In the genomic region with DNA sequence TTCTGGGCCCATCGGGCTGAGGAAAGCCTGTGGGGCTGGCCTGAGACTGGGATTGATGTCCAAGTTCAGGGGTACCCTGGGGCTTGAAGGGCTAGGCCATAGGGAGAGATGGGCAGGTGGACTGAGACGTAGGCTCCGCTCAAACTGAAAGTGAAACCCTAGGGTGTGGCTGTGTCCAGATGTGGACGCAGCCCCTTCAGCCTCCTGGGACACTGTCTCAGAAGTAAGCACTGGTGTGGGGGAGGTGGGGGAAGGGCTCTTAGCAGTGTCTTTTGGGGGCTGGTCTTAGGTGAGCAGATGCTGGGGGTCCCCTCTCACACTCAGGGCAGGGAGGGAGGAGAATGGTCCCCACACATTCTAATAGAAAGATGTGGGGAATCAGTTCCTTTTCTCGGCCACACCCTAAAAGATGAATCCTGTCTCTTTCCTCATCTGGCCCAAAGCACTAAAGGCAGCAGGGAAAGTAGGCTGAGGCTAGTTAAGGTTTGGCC, we compare ENCODE assay signal across 9 cellular contexts. TPM values are rescaled to one million over a fixed set of nuclear protein-coding genes. Genes with fewer than 3 reads are reported as not detected.
A peak's percentile ranks its signal among the peaks of the same experiment; 100 is the strongest.
DNase-seq lines count a peak whose midpoint lies in the region; ATAC-seq and TF ChIP-seq lines count a peak whose summit lies in the region.
"Had no signal": no experiment of that assay in that cellular context is flagged by ENCODE, and none has a peak within 500 bp of the region (broad histone marks: within the 10 kb centered on the region; RNA-seq: fewer than 3 reads in every experiment).

No MANE protein-coding gene starts in this region.

- peaks cover 0 to 15% (median 0%) of the 10 kb centered on the region in 45 donors for H3K27me3 ChIP-seq in dorsolateral prefrontal cortex
- peaks cover 22% of the 10 kb centered on the region for H3K27me3 ChIP-seq in GM23338 (ENCODE audit: insufficient read depth)
- H3K27me3 ChIP-seq: pancreas had no signal

- H3K79me2 ChIP-seq in GM23338 (replicated peaks; ENCODE audit: insufficient read depth) = no peaks in the 10 kb centered on the region

- H4K20me1 ChIP-seq in GM23338 (replicated peaks; ENCODE audit: insufficient read depth) = no peaks in the 10 kb centered on the region

- H3K4me1 ChIP-seq in GM23338 (ENCODE audit: insufficient read depth) = peaks cover 35% of the 10 kb centered on the region

- no peak overlapping the region for H3K27ac Mint-ChIP-seq in GM23338

- DNase-seq in NAMALWA (ENCODE audit: low spot score) (peak; percentile 84), dorsolateral prefrontal cortex (no peak), NCI-H226 (no peak), NCI-H526 treated with DMSO at 0.1 percent for 48 hours (lab: John Stamatoyannopoulos, UW) (no peak), GM23338 (ENCODE audit: low spot score) (no peak), NCI-H128 (lab: John Stamatoyannopoulos, UW; ENCODE audit: unreplicated experiment) (no peak)

- H3K27ac ChIP-seq in dorsolateral prefrontal cortex (peak overlapping the region in 39 of 59 donors; percentile 6 to 86 (median 73)), skin epidermis (peak overlapping the region; percentile 42 to 98 (median 88)), GM23338 (ENCODE audit: low read depth) (no peak overlapping the region)

- no peak overlapping the region for H3K4me2 ChIP-seq in GM23338

- H3F3A ChIP-seq in GM23338 (replicated peaks; ENCODE audit: low read depth) = 0 out of 2 replicates have a peak, but pooled peaks cover 2% of the 10 kb centered on the region

- intact Hi-C loops in dorsolateral prefrontal cortex (cut with DNase I) = no loop called here

- no peaks in the 10 kb centered on the region; the same call in 2 of the 3 replicates for H3K9me3 Mint-ChIP-seq in GM23338

- no peak overlapping the region for H3K4me3 ChIP-seq in dorsolateral prefrontal cortex
- peak overlapping the region in 4 of 7 experiments; percentile 15 to 62 (median 32) for H3K4me3 ChIP-seq in skin epidermis
- H3K4me3 ChIP-seq in GM23338 = no peak overlapping the region
- H3K4me3 ChIP-seq: pancreas had no signal

- peaks cover 55% of the 10 kb centered on the region for H3K4me1 Mint-ChIP-seq in GM23338

- no peaks in the 10 kb centered on the region for H3K36me3 ChIP-seq in GM23338 (ENCODE audit: insufficient read depth)
- H3K36me3 ChIP-seq: pancreas had no signal

- no peaks in the 10 kb centered on the region for H3K36me3 Mint-ChIP-seq in GM23338 (ENCODE audit: low read depth)

- no peak overlapping the region for H3K4me3 Mint-ChIP-seq in GM23338

- TF ChIP-seq CTCF in dorsolateral prefrontal cortex (IDR thresholded peaks at IDR 0.05 in 54 of 56, conservative IDR thresholded peaks at IDR 0.05 in 2 of 56; ENCODE audit: low read depth in 1 of 56, partially characterized antibody in 56 of 56) = no peak
- no peak for TF ChIP-seq CTCF in GM23338 (conservative IDR thresholded peaks at IDR 0.05; ENCODE audit: low read depth in 2 of 2)

- peak; percentile 46 for TF ChIP-seq POLR2A in GM18505 (IDR thresholded peaks at IDR 0.05; ENCODE audit: borderline replicate concordance, extremely low read depth, insufficient read depth, insufficient read length)

- H3K27me3 Mint-ChIP-seq in GM23338 (ENCODE audit: insufficient read depth, low read depth, poor library complexity) = peaks cover 33% of the 10 kb centered on the region

- no peak overlapping the region for H2AFZ ChIP-seq in GM23338

- ATAC-seq in GM18505 (IDR thresholded peaks at IDR 0.05; ENCODE audit: unreplicated experiment) (no peak), GM23338 (no peak)
- ATAC-seq: pancreas had no signal

- no peaks in the 10 kb centered on the region for H3K9me2 ChIP-seq in GM23338 (ENCODE audit: insufficient read depth)

TF ChIP-seq in GM23338, 12 proteins besides CTCF, POLR2A, EP300 and RAD21 (continues in another document):
- TF ChIP-seq JUNB (IDR thresholded peaks at IDR 0.05; ENCODE audit: unreplicated experiment) (no peak), EZH2 (IDR thresholded peaks at IDR 0.05; ENCODE audit: low read depth, unreplicated experiment) (no peak), EZH2phosphoT487 (IDR thresholded peaks at IDR 0.05; ENCODE audit: unreplicated experiment) (no peak), NANOG (IDR thresholded peaks at IDR 0.05; ENCODE audit: borderline replicate concordance) (no peak)
- TF ChIP-seq, protein P1, sequence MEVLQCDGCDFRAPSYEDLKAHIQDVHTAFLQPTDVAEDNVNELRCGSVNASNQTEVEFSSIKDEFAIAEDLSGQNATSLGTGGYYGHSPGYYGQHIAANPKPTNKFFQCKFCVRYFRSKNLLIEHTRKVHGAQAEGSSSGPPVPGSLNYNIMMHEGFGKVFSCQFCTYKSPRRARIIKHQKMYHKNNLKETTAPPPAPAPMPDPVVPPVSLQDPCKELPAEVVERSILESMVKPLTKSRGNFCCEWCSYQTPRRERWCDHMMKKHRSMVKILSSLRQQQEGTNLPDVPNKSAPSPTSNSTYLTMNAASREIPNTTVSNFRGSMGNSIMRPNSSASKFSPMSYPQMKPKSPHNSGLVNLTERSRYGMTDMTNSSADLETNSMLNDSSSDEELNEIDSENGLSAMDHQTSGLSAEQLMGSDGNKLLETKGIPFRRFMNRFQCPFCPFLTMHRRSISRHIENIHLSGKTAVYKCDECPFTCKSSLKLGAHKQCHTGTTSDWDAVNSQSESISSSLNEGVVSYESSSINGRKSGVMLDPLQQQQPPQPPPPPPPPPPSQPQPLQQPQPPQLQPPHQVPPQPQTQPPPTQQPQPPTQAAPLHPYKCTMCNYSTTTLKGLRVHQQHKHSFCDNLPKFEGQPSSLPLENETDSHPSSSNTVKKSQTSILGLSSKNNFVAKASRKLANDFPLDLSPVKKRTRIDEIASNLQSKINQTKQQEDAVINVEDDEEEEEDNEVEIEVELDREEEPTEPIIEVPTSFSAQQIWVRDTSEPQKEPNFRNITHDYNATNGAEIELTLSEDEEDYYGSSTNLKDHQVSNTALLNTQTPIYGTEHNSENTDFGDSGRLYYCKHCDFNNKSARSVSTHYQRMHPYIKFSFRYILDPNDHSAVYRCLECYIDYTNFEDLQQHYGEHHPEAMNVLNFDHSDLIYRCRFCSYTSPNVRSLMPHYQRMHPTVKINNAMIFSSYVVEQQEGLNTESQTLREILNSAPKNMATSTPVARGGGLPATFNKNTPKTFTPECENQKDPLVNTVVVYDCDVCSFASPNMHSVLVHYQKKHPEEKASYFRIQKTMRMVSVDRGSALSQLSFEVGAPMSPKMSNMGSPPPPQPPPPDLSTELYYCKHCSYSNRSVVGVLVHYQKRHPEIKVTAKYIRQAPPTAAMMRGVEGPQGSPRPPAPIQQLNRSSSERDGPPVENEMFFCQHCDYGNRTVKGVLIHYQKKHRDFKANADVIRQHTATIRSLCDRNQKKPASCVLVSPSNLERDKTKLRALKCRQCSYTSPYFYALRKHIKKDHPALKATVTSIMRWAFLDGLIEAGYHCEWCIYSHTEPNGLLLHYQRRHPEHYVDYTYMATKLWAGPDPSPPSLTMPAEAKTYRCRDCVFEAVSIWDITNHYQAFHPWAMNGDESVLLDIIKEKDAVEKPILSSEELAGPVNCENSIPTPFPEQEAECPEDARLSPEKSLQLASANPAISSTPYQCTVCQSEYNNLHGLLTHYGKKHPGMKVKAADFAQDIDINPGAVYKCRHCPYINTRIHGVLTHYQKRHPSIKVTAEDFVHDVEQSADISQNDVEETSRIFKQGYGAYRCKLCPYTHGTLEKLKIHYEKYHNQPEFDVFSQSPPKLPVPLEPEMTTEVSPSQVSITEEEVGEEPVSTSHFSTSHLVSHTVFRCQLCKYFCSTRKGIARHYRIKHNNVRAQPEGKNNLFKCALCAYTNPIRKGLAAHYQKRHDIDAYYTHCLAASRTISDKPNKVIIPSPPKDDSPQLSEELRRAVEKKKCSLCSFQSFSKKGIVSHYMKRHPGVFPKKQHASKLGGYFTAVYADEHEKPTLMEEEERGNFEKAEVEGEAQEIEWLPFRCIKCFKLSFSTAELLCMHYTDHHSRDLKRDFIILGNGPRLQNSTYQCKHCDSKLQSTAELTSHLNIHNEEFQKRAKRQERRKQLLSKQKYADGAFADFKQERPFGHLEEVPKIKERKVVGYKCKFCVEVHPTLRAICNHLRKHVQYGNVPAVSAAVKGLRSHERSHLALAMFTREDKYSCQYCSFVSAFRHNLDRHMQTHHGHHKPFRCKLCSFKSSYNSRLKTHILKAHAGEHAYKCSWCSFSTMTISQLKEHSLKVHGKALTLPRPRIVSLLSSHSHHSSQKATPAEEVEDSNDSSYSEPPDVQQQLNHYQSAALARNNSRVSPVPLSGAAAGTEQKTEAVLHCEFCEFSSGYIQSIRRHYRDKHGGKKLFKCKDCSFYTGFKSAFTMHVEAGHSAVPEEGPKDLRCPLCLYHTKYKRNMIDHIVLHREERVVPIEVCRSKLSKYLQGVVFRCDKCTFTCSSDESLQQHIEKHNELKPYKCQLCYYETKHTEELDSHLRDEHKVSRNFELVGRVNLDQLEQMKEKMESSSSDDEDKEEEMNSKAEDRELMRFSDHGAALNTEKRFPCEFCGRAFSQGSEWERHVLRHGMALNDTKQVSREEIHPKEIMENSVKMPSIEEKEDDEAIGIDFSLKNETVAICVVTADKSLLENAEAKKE (CRISPR knock-in tag; IDR thresholded peaks at IDR 0.05) = no peak

RNA-seq across cellular contexts. Expression of gene FMNL1, which starts 5.5 kb away (rescaled TPM):
- total RNA-seq in dorsolateral prefrontal cortex = 10 to 100 TPM; 19.3 to 53.5 (median 36.5) TPM
- total RNA-seq in GM23338 (2014; rRNA removed; shearing (Covaris generic)) = 9.3 and 23.1 TPM in 2 replicates
- 5.6 and 6.6 TPM in 2 replicates for polyA plus RNA-seq in GM23338 (2016; fragmentation: Nextera tagmentation; extraction: Ambion mirVana)

RNA-seq across cellular contexts. Expression of gene SPATA32, which starts 34.7 kb away (rescaled TPM):
- under 1 TPM in 9 of 120 experiments, not detected in 111; 0.26 to 0.63 (median 0.35) TPM for total RNA-seq in dorsolateral prefrontal cortex
- not detected in 2 replicates for total RNA-seq in GM23338 (2014; rRNA removed; shearing (Covaris generic))
- polyA plus RNA-seq in GM23338 (2016; fragmentation: Nextera tagmentation; extraction: Ambion mirVana) = 0.23 TPM in 1 of 2 replicates, not detected in the other

Comparison
In these comparisons a context has a peak if more than half of its experiments do, and no peak if none do; other contexts are left out.
1. H3K4me3 ChIP-seq: peak in skin epidermis (4 of 7); none in dorsolateral prefrontal cortex (0 of 59) and GM23338 (single experiment).